In genomic region chr15:89381888-89382287, GRCh38 we compare ENCODE assay signal across 19 cellular contexts.
"Had no signal": no experiment of that assay in that cellular context is flagged by ENCODE, and none has a peak within 500 bp of the region (broad histone marks: within the 10 kb centered on the region; RNA-seq: fewer than 3 reads in every experiment).

No MANE protein-coding gene starts in this region.

- DNase-seq: effector CD8-positive, alpha-beta T cell; heart right ventricle; kidney glomerular epithelial cell; mesendoderm; naive B cell; nephron progenitor cell; right cardiac atrium; stimulated activated CD4-positive, alpha-beta T cell treated with anti-CD3 and anti-CD28 coated beads, Interleukin-2, amount 100 ng/mL, for 48 hours; stimulated activated naive CD4-positive, alpha-beta T cell treated with Interleukin-2 at 50 U/mL for 16 hours; thyroid gland had no signal

- H3K27ac Mint-ChIP-seq: naive B cell, nephron progenitor cell, type B pancreatic cell had no signal

- H3K4me3 ChIP-seq: coronary artery, heart right ventricle, smooth muscle cell, thyroid gland had no signal

- ATAC-seq: esophagus mucosa, heart right ventricle, right cardiac atrium had no signal

- H3K4me3 Mint-ChIP-seq: nephron progenitor cell, type B pancreatic cell had no signal

- H3K9me3 Mint-ChIP-seq: naive B cell, nephron progenitor cell, type B pancreatic cell had no signal

- H3K4me1 Mint-ChIP-seq: nephron progenitor cell had no signal

- FAIRE-seq: endometrium, frontal cortex, islet of Langerhans, urothelium cell line had no signal

- H3K27ac ChIP-seq: coronary artery, heart right ventricle, neutrophil, thyroid gland had no signal

- H3K4me2 ChIP-seq: smooth muscle cell had no signal

- H3K36me3 ChIP-seq: heart right ventricle, neutrophil, thyroid gland had no signal

- H3K9me3 ChIP-seq: heart right ventricle, neutrophil, thyroid gland had no signal

- H3K36me3 Mint-ChIP-seq: naive B cell, type B pancreatic cell had no signal
